Comparison of ENCODE assay signal across 11 cellular contexts in genomic region chr1:16122361-16122881, GRCh38. TPM values are rescaled to one million over a fixed set of nuclear protein-coding genes. Genes with fewer than 3 reads are reported as not detected.
DNase-seq lines count a peak whose midpoint lies in the region; ATAC-seq and TF ChIP-seq lines count a peak whose summit lies in the region.
"Had no signal": no experiment of that assay in that cellular context is flagged by ENCODE, and none has a peak within 500 bp of the region (broad histone marks: within the 10 kb centered on the region; RNA-seq: fewer than 3 reads in every experiment).

No MANE protein-coding gene starts in this region.

- H3K36me3 ChIP-seq in BLaER1 (no peaks in the 10 kb centered on the region), esophagus squamous epithelium (peaks cover 8 to 40% (median 19%) of the 10 kb centered on the region in 3 donors), osteoblast (ENCODE audit: insufficient read depth, low read length) (peaks cover 36% of the 10 kb centered on the region)

- H2AFZ ChIP-seq in osteoblast (ENCODE audit: low read length), result no peak overlapping the region

- DNase-seq in NCI-H69 (lab: John Stamatoyannopoulos, UW) (peak; percentile 39), esophagus squamous epithelium (lab: John Stamatoyannopoulos, UW) (no peak), osteoblast (ENCODE audit: insufficient read length, low spot score, missing footprints) (peak; percentile 95), inferior parietal cortex (ENCODE audit: extremely low spot score) (no peak), NCI-H524 (lab: John Stamatoyannopoulos, UW) (no peak)
- DNase-seq in effector CD4-positive, alpha-beta T cell, result no peak
- DNase-seq: COR-L47, NCI-H526 treated with DMSO at 0.1 percent for 48 hours had no signal

- H3K27me3 ChIP-seq in BLaER1 (peaks cover 99% of the 10 kb centered on the region), esophagus squamous epithelium (no peaks in the 10 kb centered on the region), osteoblast (ENCODE audit: insufficient read depth, low read length) (no peaks in the 10 kb centered on the region)

- no peak for ATAC-seq in GM21360 (IDR thresholded peaks at IDR 0.05; ENCODE audit: unreplicated experiment)

- TF ChIP-seq CTCF in esophagus squamous epithelium (IDR thresholded peaks at IDR 0.05), result no peak
- TF ChIP-seq CTCF in osteoblast (IDR thresholded peaks at IDR 0.05; ENCODE audit: extremely low read depth, low read depth, low read length), result no peak

- H3K4me3 ChIP-seq in BLaER1 (no peak overlapping the region), esophagus squamous epithelium (no peak overlapping the region), osteoblast (ENCODE audit: insufficient read depth, low read length) (peak overlapping the region; percentile 33)

- H3K79me2 ChIP-seq in osteoblast (ENCODE audit: insufficient read depth, low read length), result peaks cover 2% of the 10 kb centered on the region

- H4K20me1 ChIP-seq in BLaER1 (peaks cover 64% of the 10 kb centered on the region; the same call in 1 of the 2 replicates), osteoblast (ENCODE audit: insufficient read depth, low read length) (peaks cover 21% of the 10 kb centered on the region)

- no CpG with 5 or more reads among the region's 4 CpGs for WGBS in esophagus squamous epithelium, 2 donors

- H3K4me1 ChIP-seq in BLaER1 (peaks cover 38% of the 10 kb centered on the region), esophagus squamous epithelium (peaks cover 12 to 72% (median 39%) of the 10 kb centered on the region in 3 donors), osteoblast (ENCODE audit: insufficient read depth, low read length) (peaks cover 43% of the 10 kb centered on the region)

- intact Hi-C loops in esophagus squamous epithelium (cut with DNase I), result no loop called here

- no peaks in the 10 kb centered on the region for H3K9me3 ChIP-seq in BLaER1
- no peaks in the 10 kb centered on the region for H3K9me3 ChIP-seq in esophagus squamous epithelium
- no peaks in the 10 kb centered on the region for H3K9me3 ChIP-seq in osteoblast (ENCODE audit: low read depth, low read length)

- H3K9ac ChIP-seq in BLaER1, result no peak overlapping the region

- no peak for TF ChIP-seq POLR2A in esophagus squamous epithelium (IDR thresholded peaks at IDR 0.05)

- H3K27ac ChIP-seq in BLaER1 (no peak overlapping the region), esophagus squamous epithelium (peak overlapping the region; percentile 72 to 79 (median 76)), osteoblast (ENCODE audit: low read depth, low read length) (peak overlapping the region; percentile 90)

- peak overlapping the region; percentile 47 for H3K4me2 ChIP-seq in BLaER1
- H3K4me2 ChIP-seq in osteoblast (ENCODE audit: insufficient read depth, low read length), result peak overlapping the region; percentile 63

RNA-seq across cellular contexts. Expression of gene EPHA2, which starts 33.4 kb away (rescaled TPM):
- total RNA-seq in esophagus squamous epithelium (100 to 1,000 TPM in 3 of 4 donors, 10 to 100 TPM in 1; 87.5 to 225 (median 137) TPM), osteoblast (13.3 and 21.0 TPM in 2 replicates)

RNA-seq across cellular contexts. Expression of gene FAM131C, which starts 49.0 kb away (rescaled TPM):
- total RNA-seq in esophagus squamous epithelium (1 to 10 TPM in 2 of 4 donors, not detected in 2; 1.6 to 4.5 TPM), osteoblast (0.36 TPM in 1 of 2 replicates, not detected in the other)
- total RNA-seq: lung microvascular endothelial cell had no signal

Comparison
In these comparisons a context has a peak if more than half of its experiments do, and no peak if none do; other contexts are left out.
1. DNase-seq: peak in NCI-H69 (single experiment) and osteoblast (single experiment); none in esophagus squamous epithelium (single experiment), inferior parietal cortex (single experiment), NCI-H524 (0 of 2) and effector CD4-positive, alpha-beta T cell (single experiment).